8 cellular contexts compared by ENCODE assay signal in the genomic region with DNA sequence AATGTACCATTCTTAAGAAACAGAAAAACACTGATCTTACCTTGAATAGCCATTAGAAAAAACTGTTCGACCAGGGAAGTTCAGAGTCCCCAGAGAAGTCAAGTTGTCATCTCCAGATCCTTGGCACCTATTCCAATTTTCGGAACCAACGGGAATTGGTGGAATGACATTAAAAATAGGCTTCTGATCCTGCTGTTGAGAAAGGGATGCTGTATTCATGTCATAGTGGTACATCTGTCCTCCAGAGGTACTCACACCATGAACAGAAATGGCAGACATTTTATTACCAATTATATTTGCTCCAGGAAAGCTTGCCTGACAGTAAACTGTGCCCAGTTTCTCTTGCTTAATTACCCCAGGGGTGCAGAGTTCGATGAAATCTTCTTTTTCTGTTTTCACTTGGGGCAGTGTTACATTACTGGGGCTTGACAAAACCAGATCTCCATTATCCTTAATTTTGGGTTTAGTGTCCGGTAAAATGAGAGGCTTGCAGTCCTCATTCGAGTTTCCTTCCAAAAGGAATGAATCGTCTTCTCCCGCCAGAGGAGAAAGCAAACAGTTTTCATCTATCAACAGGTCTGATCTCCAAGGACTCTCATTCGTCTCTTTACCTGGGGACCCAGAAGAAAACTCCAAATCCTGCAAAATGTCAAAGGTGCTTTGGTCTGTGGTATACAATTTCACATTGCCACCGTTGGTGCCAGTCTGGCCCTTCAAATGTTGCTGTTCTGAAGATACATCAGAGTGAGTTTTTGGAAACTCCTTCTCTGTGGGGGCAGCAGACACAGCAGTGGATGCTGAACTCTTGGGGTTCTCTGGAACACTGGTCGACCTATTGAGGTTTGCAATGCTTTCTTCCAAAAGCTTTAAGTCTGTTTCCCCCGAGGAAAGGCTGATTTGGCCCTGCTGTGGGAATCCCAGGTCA. TPM values are rescaled to one million over a fixed set of nuclear protein-coding genes. Genes with fewer than 3 reads are reported as not detected.
DNase-seq lines count a peak whose midpoint lies in the region; ATAC-seq lines count a peak whose summit lies in the region.

No MANE protein-coding gene starts in this region.

- no peaks in the 10 kb centered on the region for H3K27me3 Mint-ChIP-seq in activated T-cell treated with anti-CD3 and anti-CD28 coated beads, Interleukin-2, amount 50 U/mL, for 24 hours
- H3K27me3 Mint-ChIP-seq in activated naive CD8-positive, alpha-beta T cell treated with anti-CD3 and anti-CD28 coated beads for 36 hours: no peaks in the 10 kb centered on the region

- H3K27me3 ChIP-seq in layer of hippocampus (ENCODE audit: control insufficient read depth, insufficient read depth, low read length) (no peaks in the 10 kb centered on the region), thymus (ENCODE audit: control insufficient read depth, insufficient read depth) (no peaks in the 10 kb centered on the region)

- H3K27ac Mint-ChIP-seq in activated T-cell treated with anti-CD3 and anti-CD28 coated beads, Interleukin-2, amount 50 U/mL, for 24 hours: peak overlapping the region; percentile 50
- H3K27ac Mint-ChIP-seq in activated naive CD8-positive, alpha-beta T cell treated with anti-CD3 and anti-CD28 coated beads for 36 hours: no peak overlapping the region

- H3K4me3 ChIP-seq in thymus (ENCODE audit: low read length): peak overlapping the region; percentile 77

- no peaks in the 10 kb centered on the region for H3K9me3 Mint-ChIP-seq in activated T-cell treated with anti-CD3 and anti-CD28 coated beads, Interleukin-2, amount 50 U/mL, for 24 hours
- H3K9me3 Mint-ChIP-seq in activated naive CD8-positive, alpha-beta T cell treated with anti-CD3 and anti-CD28 coated beads for 36 hours: no peaks in the 10 kb centered on the region

- H3K4me3 Mint-ChIP-seq in activated T-cell treated with anti-CD3 and anti-CD28 coated beads, Interleukin-2, amount 50 U/mL, for 24 hours: peak overlapping the region; percentile 84
- peak overlapping the region; percentile 86 for H3K4me3 Mint-ChIP-seq in activated naive CD8-positive, alpha-beta T cell treated with anti-CD3 and anti-CD28 coated beads for 36 hours

- WGBS in thymus: 83% methylated on average over 12 of the region's 12 CpGs

- peak overlapping the region; percentile 38 for H3K27ac ChIP-seq in layer of hippocampus (ENCODE audit: low read depth, low read length)
- peak overlapping the region; percentile 53 for H3K27ac ChIP-seq in thymus (ENCODE audit: low read depth)

- H3K4me1 ChIP-seq in thymus (ENCODE audit: control insufficient read depth, insufficient read depth, low read length): peaks cover 13% of the 10 kb centered on the region

- peaks cover 8% of the 10 kb centered on the region for H3K36me3 ChIP-seq in thymus (ENCODE audit: control insufficient read depth, insufficient read depth)

- no peak for DNase-seq in activated T-cell treated with anti-CD3 and anti-CD28 coated beads, Interleukin-2, amount 50 U/mL, for 24 hours
- no peak for DNase-seq in activated T-cell treated with anti-CD3 and anti-CD28 coated beads, Interleukin-2, amount 50 U/mL, for 1 hour
- no peak for DNase-seq in activated naive CD8-positive, alpha-beta T cell treated with anti-CD3 and anti-CD28 coated beads for 36 hours
- DNase-seq in NCI-H446 treated with DMSO at 0.1 percent for 48 hours (lab: John Stamatoyannopoulos, UW): no peak
- DNase-seq in cortex of kidney (lab: John Stamatoyannopoulos, UW): no peak

- peaks cover 57% of the 10 kb centered on the region for H3K36me3 Mint-ChIP-seq in activated T-cell treated with anti-CD3 and anti-CD28 coated beads, Interleukin-2, amount 50 U/mL, for 24 hours (ENCODE audit: low read depth)
- peaks cover 38% of the 10 kb centered on the region for H3K36me3 Mint-ChIP-seq in activated naive CD8-positive, alpha-beta T cell treated with anti-CD3 and anti-CD28 coated beads for 36 hours

- peaks cover 66% of the 10 kb centered on the region for H3K4me1 Mint-ChIP-seq in activated T-cell treated with anti-CD3 and anti-CD28 coated beads, Interleukin-2, amount 50 U/mL, for 24 hours (ENCODE audit: low read depth)
- peaks cover 59% of the 10 kb centered on the region for H3K4me1 Mint-ChIP-seq in activated naive CD8-positive, alpha-beta T cell treated with anti-CD3 and anti-CD28 coated beads for 36 hours

- ATAC-seq in GM21723 (IDR thresholded peaks at IDR 0.05; ENCODE audit: unreplicated experiment): no peak

- H3K9me3 ChIP-seq in thymus (ENCODE audit: control insufficient read depth): no peaks in the 10 kb centered on the region

RNA-seq across cellular contexts. Expression of a gene that starts 3.6 kb away (rescaled TPM):
- 10 to 100 TPM; 51.2 to 54.0 TPM for total RNA-seq in activated naive CD8-positive, alpha-beta T cell treated with anti-CD3 and anti-CD28 coated beads for 36 hours
- polyA plus RNA-seq in thymus: 62.3 TPM
